8 cellular contexts compared by ENCODE assay signal in genomic region chr12:104285740-104286537, GRCh38. TPM values are rescaled to one million over a fixed set of nuclear protein-coding genes. Genes with fewer than 3 reads are reported as not detected.
DNase-seq lines count a peak whose midpoint lies in the region; ATAC-seq, FAIRE-seq and TF ChIP-seq lines count a peak whose summit lies in the region.

No MANE protein-coding gene starts in this region.

- no peaks in the 10 kb centered on the region for H3K9me3 Mint-ChIP-seq in mesothelial cell of epicardium

- H3K27ac Mint-ChIP-seq in mesothelial cell of epicardium, result peak overlapping the region; percentile 100

- H3K4me2 ChIP-seq in DOHH2 (ENCODE audit: low read length), result peak overlapping the region; percentile 92
- H3K4me2 ChIP-seq in GM12878 (ENCODE audit: control insufficient read depth, insufficient read depth), result peak overlapping the region; percentile 17

- H3K4me3 ChIP-seq in DOHH2 (ENCODE audit: low read length) (peak overlapping the region; percentile 90), GM12878 (peak overlapping the region; percentile 89), uterus (peak overlapping the region in 1 of 2 donors; percentile 78)

- H3K27me3 Mint-ChIP-seq in mesothelial cell of epicardium (ENCODE audit: low read depth), result no peaks in the 10 kb centered on the region

- H3K36me3 Mint-ChIP-seq in mesothelial cell of epicardium, result no peaks in the 10 kb centered on the region

- no peak for TF ChIP-seq RAD21 in GM12878 (IDR thresholded peaks at IDR 0.05; ENCODE audit: insufficient read depth, low read depth, low read length)

- CTCF ChIA-PET in GM12878 (lab: Yijun Ruan, JAX), result interaction anchor here (1.0 to 4.1 kb wide), 6 partner anchors 10 to 147 kb away, joined by 3 to 24 read pairs (median 8); partner anchors contain the start of genes EID3, NFYB and TXNRD1

- SMC1A ChIA-PET in GM12878 (lab: Charles Lee; ENCODE audit: uncharacterized antibody, unreplicated experiment), result interaction anchor here (1.1 to 8.1 kb wide), 4 partner anchors 9 to 359 kb away, joined by 3 to 58 read pairs (median 8); no protein-coding TSS in a partner anchor

- no peak for ATAC-seq in GM12878

- DNase-seq in NCI-H187 treated with DMSO at 0.1 percent for 48 hours (lab: John Stamatoyannopoulos, UW), result peak; percentile 30
- no peak for DNase-seq in GM12878 (ENCODE audit: low read depth, low spot score)
- no peak for DNase-seq in mesothelial cell of epicardium (ENCODE audit: low spot score in 2 of 2, unreplicated experiment in 2 of 2)
- no peak for DNase-seq in uterus
- no peak for DNase-seq in NCI-H1436 (lab: John Stamatoyannopoulos, UW)
- no peak for DNase-seq in retina
- no peak for DNase-seq in HK-2 (ENCODE audit: unreplicated experiment)

- H3K27ac ChIP-seq in DOHH2 (ENCODE audit: low read depth, low read length) (peak overlapping the region; percentile 84), GM12878 (ENCODE audit: control insufficient read depth, insufficient read depth) (peak overlapping the region; percentile 89), uterus (peak overlapping the region; percentile 86 to 91)

- peak overlapping the region; percentile 13 for H3K9ac ChIP-seq in GM12878 (ENCODE audit: control insufficient read depth, insufficient read depth, low read length)

- in situ Hi-C loops in GM12878 (cut with MboI), result no loop called here

- no peak for FAIRE-seq in GM12878 (lab: Jason Lieb, UNC)

- TF ChIP-seq POLR2A in GM12878 (IDR thresholded peaks at IDR 0.05; ENCODE audit: low read depth, low read length) (no peak), uterus (IDR thresholded peaks at IDR 0.05) (no peak)

- TF ChIP-seq EP300 in GM12878 (IDR thresholded peaks at IDR 0.05; ENCODE audit: borderline replicate concordance in 1 of 2, control insufficient read depth in 1 of 2, low read depth in 2 of 2, low read length in 2 of 2), result no peak

- 79% methylated on average over 3 of the region's 3 CpGs for WGBS in GM12878 (ENCODE audit: insufficient coverage, insufficient replicate concordance, low lambda C conversion rate, missing lambda C conversion rate)

- POLR2A ChIA-PET in GM12878 (lab: Charles Lee), result interaction anchor here (0.9 to 4.7 kb wide), 7 partner anchors 9 to 445 kb away, joined by 3 to 56 read pairs (median 5); partner anchors contain the start of genes EID3 and NT5DC3

- peak overlapping the region; percentile 45 for H2AFZ ChIP-seq in GM12878 (ENCODE audit: control insufficient read depth, low read depth, low read length)

- peaks cover 41% of the 10 kb centered on the region for H3K79me2 ChIP-seq in DOHH2 (ENCODE audit: control insufficient read depth, low read length)
- peaks cover 38% of the 10 kb centered on the region for H3K79me2 ChIP-seq in GM12878 (ENCODE audit: control insufficient read depth, insufficient read depth, low read length)

- H4K20me1 ChIP-seq in DOHH2 (ENCODE audit: control insufficient read depth, insufficient read depth, low read depth, low read length) (0 out of 2 replicates have a peak, but pooled peaks cover 4% of the 10 kb centered on the region), GM12878 (ENCODE audit: control insufficient read depth, insufficient read depth) (no peaks in the 10 kb centered on the region)

- peaks cover 20% of the 10 kb centered on the region for H3K36me3 ChIP-seq in DOHH2 (ENCODE audit: control insufficient read depth, low read length)
- no peaks in the 10 kb centered on the region for H3K36me3 ChIP-seq in GM12878 (ENCODE audit: control insufficient read depth in 2 of 2, insufficient read depth in 2 of 2, low read length in 1 of 2)
- no peaks in the 10 kb centered on the region for H3K36me3 ChIP-seq in uterus

- H3K27me3 ChIP-seq in DOHH2 (ENCODE audit: control insufficient read depth, low read length), result no peaks in the 10 kb centered on the region
- H3K27me3 ChIP-seq in GM12878 (replicated peaks in 1 of 2; ENCODE audit: control insufficient read depth in 2 of 2, insufficient read depth in 2 of 2, low read length in 1 of 2), result no peaks in the 10 kb centered on the region
- no peaks in the 10 kb centered on the region for H3K27me3 ChIP-seq in uterus

- RAD21 ChIA-PET in GM12878 (lab: Charles Lee; ENCODE audit: unreplicated experiment), result interaction anchor here (1.1 to 5.6 kb wide), 7 partner anchors 10 to 356 kb away, joined by 3 to 41 read pairs (median 9); partner anchors contain the start of genes EID3 and HSP90B1

- BruUV-seq in GM12878 (replicated peaks; lab: Mats Ljungman, UMichigan), result TSS peak; percentile 86

- peaks cover 10% of the 10 kb centered on the region for H3F3A ChIP-seq in DOHH2 (ENCODE audit: control insufficient read depth, insufficient read depth)

- H3K4me1 ChIP-seq in DOHH2 (ENCODE audit: control insufficient read depth, low read length) (peaks cover 21% of the 10 kb centered on the region), GM12878 (ENCODE audit: control insufficient read depth, insufficient read depth, low read length) (peaks cover 8% of the 10 kb centered on the region), uterus (peaks cover 0 to 11% of the 10 kb centered on the region in 2 donors)

- H3K4me1 Mint-ChIP-seq in mesothelial cell of epicardium, result peaks cover 30% of the 10 kb centered on the region

- intact Hi-C loops in GM12878 (cut with micrococcal nuclease; ENCODE audit: unreplicated experiment) (loop anchor here (5.0 to 10.0 kb wide), 3 partner anchors 154 to 321 kb away; partner anchors contain the start of genes HCFC2 and TDG), uterus (cut with DNase I; ENCODE audit: low total_unique reads) (loop anchor here (5.0 kb wide), 1 partner anchor 69 kb away; the partner anchor contains the start of gene TXNRD1)

- H3K9me2 ChIP-seq in DOHH2 (replicated peaks; ENCODE audit: control insufficient read depth, low read length), result no peaks in the 10 kb centered on the region

- TF ChIP-seq CTCF in DOHH2 (IDR thresholded peaks at IDR 0.05; ENCODE audit: low read depth, low read length, poor library complexity, severe bottlenecking) (no peak), GM12878 (IDR thresholded peaks at IDR 0.05 in 2 of 3, conservative IDR thresholded peaks at IDR 0.05 in 1 of 3; ENCODE audit: control insufficient read depth in 2 of 3, extremely low read depth in 1 of 3, insufficient read depth in 1 of 3, low read depth in 3 of 3, low read length in 3 of 3) (no peak), mesothelial cell of epicardium (IDR thresholded peaks at IDR 0.05; ENCODE audit: unreplicated experiment) (no peak), uterus (IDR thresholded peaks at IDR 0.05) (no peak)

- H3K4me3 Mint-ChIP-seq in mesothelial cell of epicardium, result peak overlapping the region; percentile 97

- H3K9me3 ChIP-seq in DOHH2 (ENCODE audit: control insufficient read depth, insufficient read depth, low read length), result no peaks in the 10 kb centered on the region
- H3K9me3 ChIP-seq in GM12878 (replicated peaks; ENCODE audit: control insufficient read depth, insufficient read depth, low read length), result no peaks in the 10 kb centered on the region
- no peaks in the 10 kb centered on the region for H3K9me3 ChIP-seq in uterus

TF ChIP-seq in GM12878, 131 proteins besides CTCF, POLR2A, EP300 and RAD21:
- TF ChIP-seq NFIC (IDR thresholded peaks at IDR 0.05; ENCODE audit: low read depth, low read length), result 0 out of 2 replicates have a peak, but pooled peaks have one; percentile 6
- TF ChIP-seq CBX3 (IDR thresholded peaks at IDR 0.05; ENCODE audit: borderline replicate concordance, low read depth), result no peak
- 0 out of 2 replicates have a peak, but pooled peaks have one; percentile 23 for TF ChIP-seq JUNB (IDR thresholded peaks at IDR 0.05)

RNA-seq across cellular contexts. Expression of gene EID3, which starts 17.6 kb away (rescaled TPM):
- total RNA-seq in GM12878 (2013; cell fraction: nucleolus; rRNA removed), result 27.6 and 32.9 TPM in 2 replicates
- 4.1 and 5.0 TPM in 2 replicates for total RNA-seq in GM12878 (2014; rRNA removed)
- total RNA-seq in GM12878 (2014; rRNA removed; fragmentation: Illumina TruSeq; extraction: Trizol), result 6.4 and 7.0 TPM in 2 replicates
- 3.4 and 4.5 TPM in 2 replicates for total RNA-seq in GM12878 (2021)
- 3.2 TPM for polyA plus RNA-seq in GM12878 (2011; ENCODE audit: low read depth)
- 0.86 and 0.92 TPM in 2 replicates for polyA plus RNA-seq in GM12878 (2011; rRNA removed)
- 0.19 and 0.35 TPM in 2 replicates for polyA plus RNA-seq in GM12878 (2011; cell fraction: cytosol; rRNA removed)
- 1.3 and 3.1 TPM in 2 replicates for polyA plus RNA-seq in GM12878 (2011; cell fraction: nucleus; rRNA removed)
- 2.7 and 4.7 TPM in 2 replicates for polyA plus RNA-seq in GM12878 (2012)
- polyA plus RNA-seq in GM12878 (2014; fragmentation: Illumina TruSeq; extraction: Trizol), result 3.8 and 4.9 TPM in 2 replicates
- 1 to 10 TPM; 1.6 to 2.2 TPM for polyA plus RNA-seq in GM12878 (2014; fragmentation: Nextera tagmentation; extraction: Ambion mirVana)
- polyA plus RNA-seq in GM12878 (2014; rRNA removed), result 3.8 and 6.0 TPM in 2 replicates
- polyA plus RNA-seq in GM12878 (2016; fragmentation: Nextera tagmentation; extraction: Ambion mirVana), result 1 to 10 TPM; 5.0 to 5.4 TPM
- polyA minus RNA-seq in GM12878 (2011; rRNA and poly(A)+ RNA removed), result 2.9 and 3.2 TPM in 2 replicates
- polyA minus RNA-seq in GM12878 (2011; cell fraction: cytosol; rRNA and poly(A)+ RNA removed), result not detected in 2 replicates
- polyA minus RNA-seq in GM12878 (2011; cell fraction: nucleus; rRNA and poly(A)+ RNA removed), result 3.6 and 10.2 TPM in 2 replicates
- total RNA-seq in mesothelial cell of epicardium, result 4.5 to 5.7 TPM (median 5.6 TPM) in 3 replicates
- total RNA-seq in uterus, result 10 to 100 TPM in 2 of 4 donors, 1 to 10 TPM in 2; 3.8 to 12.0 (median 10.1) TPM
